Comparison of ENCODE assay signal across 8 cellular contexts in genomic region chr15:40115670-40116093, GRCh38. TPM values are rescaled to one million over a fixed set of nuclear protein-coding genes. Genes with fewer than 3 reads are reported as not detected.
DNase-seq lines count a peak whose midpoint lies in the region; ATAC-seq and TF ChIP-seq lines count a peak whose summit lies in the region.

No MANE protein-coding gene starts in this region.

- H3K4me1 Mint-ChIP-seq in activated naive CD8-positive, alpha-beta T cell treated with anti-CD3 and anti-CD28 coated beads for 36 hours: peaks cover 12% of the 10 kb centered on the region
- H3K4me1 Mint-ChIP-seq in neural crest cell: peaks cover 43% of the 10 kb centered on the region

- no peaks in the 10 kb centered on the region for H3K36me3 Mint-ChIP-seq in activated naive CD8-positive, alpha-beta T cell treated with anti-CD3 and anti-CD28 coated beads for 36 hours
- H3K36me3 Mint-ChIP-seq in neural crest cell (ENCODE audit: low read depth): no peaks in the 10 kb centered on the region

- peak overlapping the region; percentile 26 for H3K4me3 Mint-ChIP-seq in activated naive CD8-positive, alpha-beta T cell treated with anti-CD3 and anti-CD28 coated beads for 36 hours
- H3K4me3 Mint-ChIP-seq in neural crest cell: peak overlapping the region; percentile 73

- H3K27me3 Mint-ChIP-seq in activated naive CD8-positive, alpha-beta T cell treated with anti-CD3 and anti-CD28 coated beads for 36 hours: peaks cover 9% of the 10 kb centered on the region
- H3K27me3 Mint-ChIP-seq in neural crest cell (ENCODE audit: low read depth): no peaks in the 10 kb centered on the region

- TF ChIP-seq CTCF in left ventricle myocardium inferior (IDR thresholded peaks at IDR 0.05; ENCODE audit: borderline replicate concordance) (no peak), NB4 (IDR thresholded peaks at IDR 0.05; ENCODE audit: low read depth, low read length) (no peak), neural crest cell (conservative IDR thresholded peaks at IDR 0.05) (no peak)

- H3K27ac Mint-ChIP-seq in activated naive CD8-positive, alpha-beta T cell treated with anti-CD3 and anti-CD28 coated beads for 36 hours: peak overlapping the region; percentile 90
- no peak overlapping the region for H3K27ac Mint-ChIP-seq in neural crest cell (ENCODE audit: unreplicated experiment)

- H3K4me3 ChIP-seq in left ventricle myocardium inferior (no peak overlapping the region), NB4 (ENCODE audit: low read depth, low read length) (no peak overlapping the region)

- H3K27me3 ChIP-seq in left ventricle myocardium inferior (ENCODE audit: low read depth): peaks cover 13% of the 10 kb centered on the region

- no peaks in the 10 kb centered on the region for H3K9me3 Mint-ChIP-seq in activated naive CD8-positive, alpha-beta T cell treated with anti-CD3 and anti-CD28 coated beads for 36 hours
- no peaks in the 10 kb centered on the region for H3K9me3 Mint-ChIP-seq in neural crest cell

- intact Hi-C loops in Right ventricle myocardium inferior (cut with DNase I) (no loop called here), left ventricle myocardium inferior (cut with micrococcal nuclease) (no loop called here)

- no peaks in the 10 kb centered on the region for H3K36me3 ChIP-seq in left ventricle myocardium inferior

- peak; percentile 77 for DNase-seq in Right ventricle myocardium inferior (ENCODE audit: missing footprints)
- no peak for DNase-seq in left ventricle myocardium inferior
- DNase-seq in NB4 (ENCODE audit: low read depth): peak; percentile 97
- peak; percentile 66 for DNase-seq in activated naive CD8-positive, alpha-beta T cell treated with anti-CD3 and anti-CD28 coated beads for 36 hours
- DNase-seq in neural crest cell (ENCODE audit: low read depth, low spot score): no peak
- DNase-seq in NCI-H1417 (lab: John Stamatoyannopoulos, UW): no peak
- DNase-seq in cerebellum (ENCODE audit: low spot score): no peak

- H3K9me3 ChIP-seq in left ventricle myocardium inferior (replicated peaks): no peaks in the 10 kb centered on the region

- TF ChIP-seq POLR2A in NB4 (IDR thresholded peaks at IDR 0.05; ENCODE audit: extremely low read depth, insufficient read length): no peak

- H3K27ac ChIP-seq in left ventricle myocardium inferior (replicated peaks): no peak overlapping the region

- no peaks in the 10 kb centered on the region for H3K4me1 ChIP-seq in left ventricle myocardium inferior

- ATAC-seq in Right ventricle myocardium inferior (no peak), HG02759 (IDR thresholded peaks at IDR 0.05; ENCODE audit: unreplicated experiment) (peak; percentile 97)

RNA-seq across cellular contexts. Expression of gene BMF, which starts 7.0 kb away (rescaled TPM):
- total RNA-seq in Right ventricle myocardium inferior (3.2 TPM), left ventricle myocardium inferior (3.1 TPM), neural crest cell (18.0 and 23.0 TPM in 2 replicates), cerebellum (4.3 TPM)
- total RNA-seq in activated naive CD8-positive, alpha-beta T cell treated with anti-CD3 and anti-CD28 coated beads for 36 hours: 1 to 10 TPM; 5.1 to 5.4 TPM

RNA-seq across cellular contexts. Expression of gene BUB1B, which starts 45.2 kb away (rescaled TPM):
- 2.4 TPM for total RNA-seq in Right ventricle myocardium inferior
- 0.85 TPM for total RNA-seq in left ventricle myocardium inferior
- 10 to 100 TPM; 62.3 to 70.6 TPM for total RNA-seq in activated naive CD8-positive, alpha-beta T cell treated with anti-CD3 and anti-CD28 coated beads for 36 hours
- 95.8 and 96.6 TPM in 2 replicates for total RNA-seq in neural crest cell
- total RNA-seq in cerebellum: 23.2 TPM

Comparison
In these comparisons a context has a peak if more than half of its experiments do, and no peak if none do; other contexts are left out.
1. DNase-seq: peak in Right ventricle myocardium inferior (single experiment), NB4 (single experiment) and activated naive CD8-positive, alpha-beta T cell treated with anti-CD3 and anti-CD28 coated beads for 36 hours (single experiment); none in left ventricle myocardium inferior (single experiment), neural crest cell (single experiment), NCI-H1417 (0 of 3) and cerebellum (single experiment).